Comparison of ENCODE assay signal across 1 cellular context in the genomic region with DNA sequence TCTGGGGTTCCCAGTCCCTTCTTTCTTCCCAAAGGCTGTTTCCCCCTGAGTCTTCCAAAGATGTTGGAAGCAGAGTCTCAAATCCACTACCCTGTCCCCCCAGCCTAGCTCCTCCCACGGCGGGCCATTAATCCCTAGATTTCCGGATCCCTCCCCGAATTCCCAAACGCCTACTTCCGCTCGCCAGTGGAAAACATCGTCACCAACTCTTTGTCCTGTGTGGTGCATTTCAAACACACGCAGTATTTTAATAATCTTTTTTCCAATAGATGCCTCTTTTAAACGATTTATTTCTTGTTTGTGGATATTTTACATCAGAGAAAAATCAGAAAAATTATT.
A peak's percentile ranks its signal among the peaks of the same experiment; 100 is the strongest.
TF ChIP-seq lines count a peak whose summit lies in the region.

No MANE protein-coding gene starts in this region.

TF ChIP-seq in HepG2, 621 proteins besides CTCF, POLR2A, EP300 and RAD21 (continued from another document and continues in another):
- TF ChIP-seq, protein P1, sequence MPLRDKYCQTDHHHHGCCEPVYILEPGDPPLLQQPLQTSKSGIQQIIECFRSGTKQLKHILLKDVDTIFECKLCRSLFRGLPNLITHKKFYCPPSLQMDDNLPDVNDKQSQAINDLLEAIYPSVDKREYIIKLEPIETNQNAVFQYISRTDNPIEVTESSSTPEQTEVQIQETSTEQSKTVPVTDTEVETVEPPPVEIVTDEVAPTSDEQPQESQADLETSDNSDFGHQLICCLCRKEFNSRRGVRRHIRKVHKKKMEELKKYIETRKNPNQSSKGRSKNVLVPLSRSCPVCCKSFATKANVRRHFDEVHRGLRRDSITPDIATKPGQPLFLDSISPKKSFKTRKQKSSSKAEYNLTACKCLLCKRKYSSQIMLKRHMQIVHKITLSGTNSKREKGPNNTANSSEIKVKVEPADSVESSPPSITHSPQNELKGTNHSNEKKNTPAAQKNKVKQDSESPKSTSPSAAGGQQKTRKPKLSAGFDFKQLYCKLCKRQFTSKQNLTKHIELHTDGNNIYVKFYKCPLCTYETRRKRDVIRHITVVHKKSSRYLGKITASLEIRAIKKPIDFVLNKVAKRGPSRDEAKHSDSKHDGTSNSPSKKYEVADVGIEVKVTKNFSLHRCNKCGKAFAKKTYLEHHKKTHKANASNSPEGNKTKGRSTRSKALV (CRISPR knock-in tag; IDR thresholded peaks at IDR 0.05): no peak
- TF ChIP-seq ZNF773 (CRISPR knock-in tag; IDR thresholded peaks at IDR 0.05; ENCODE audit: borderline replicate concordance) (no peak), TRIM24 (CRISPR knock-in tag; IDR thresholded peaks at IDR 0.05) (no peak), TEAD2 (CRISPR knock-in tag; IDR thresholded peaks at IDR 0.05) (no peak), MLLT10 (CRISPR knock-in tag; IDR thresholded peaks at IDR 0.05) (no peak), ZNF570 (CRISPR knock-in tag; IDR thresholded peaks at IDR 0.05; ENCODE audit: borderline replicate concordance) (no peak), SAP130 (CRISPR knock-in tag; IDR thresholded peaks at IDR 0.05; ENCODE audit: low read depth) (peak; percentile 64; the same call in 1 of the 2 replicates), ZNF615 (CRISPR knock-in tag; IDR thresholded peaks at IDR 0.05; ENCODE audit: borderline replicate concordance) (0 out of 2 replicates have a peak, but pooled peaks have one; percentile 32), IKZF4 (CRISPR knock-in tag; IDR thresholded peaks at IDR 0.05; ENCODE audit: borderline replicate concordance, low read depth, not compliant biosample characterization) (no peak), GLMP (CRISPR knock-in tag; IDR thresholded peaks at IDR 0.05; ENCODE audit: borderline replicate concordance) (no peak), TEAD3 (CRISPR knock-in tag; optimal IDR thresholded peaks at IDR 0.05; ENCODE audit: borderline replicate concordance) (no peak), ELF1 (CRISPR knock-in tag; IDR thresholded peaks at IDR 0.05) (peak; percentile 73), TGIF2 (CRISPR knock-in tag; IDR thresholded peaks at IDR 0.05) (peak; percentile 27; the same call in 1 of the 2 replicates), GATAD1 (CRISPR knock-in tag; IDR thresholded peaks at IDR 0.05) (peak; percentile 76), ZNF180 (CRISPR knock-in tag; IDR thresholded peaks at IDR 0.05; ENCODE audit: borderline replicate concordance, low read depth) (no peak), HNRNPLL (IDR thresholded peaks at IDR 0.05; ENCODE audit: low read depth, low read length, poor library complexity, severe bottlenecking) (no peak), MED13 (CRISPR knock-in tag; IDR thresholded peaks at IDR 0.05) (no peak), CREBL2 (CRISPR knock-in tag; IDR thresholded peaks at IDR 0.05; ENCODE audit: borderline replicate concordance) (no peak), KLF12 (CRISPR knock-in tag; IDR thresholded peaks at IDR 0.05; ENCODE audit: borderline replicate concordance) (no peak), ZMYM4 (CRISPR knock-in tag; IDR thresholded peaks at IDR 0.05) (no peak), NCOA2 (CRISPR knock-in tag; IDR thresholded peaks at IDR 0.05) (no peak), YEATS2 (CRISPR knock-in tag; IDR thresholded peaks at IDR 0.05; ENCODE audit: borderline replicate concordance) (0 out of 2 replicates have a peak, but pooled peaks have one; percentile 8), ARID2 (CRISPR knock-in tag; IDR thresholded peaks at IDR 0.05; ENCODE audit: borderline replicate concordance) (no peak), ZFP36L2 (CRISPR knock-in tag; IDR thresholded peaks at IDR 0.05) (no peak), RNF2 (conservative IDR thresholded peaks at IDR 0.05; ENCODE audit: low read depth) (no peak), ZBTB46 (CRISPR knock-in tag; IDR thresholded peaks at IDR 0.05; ENCODE audit: borderline replicate concordance) (no peak), ZNF816 (CRISPR knock-in tag; IDR thresholded peaks at IDR 0.05; ENCODE audit: borderline replicate concordance) (no peak), HOXA5 (CRISPR knock-in tag; IDR thresholded peaks at IDR 0.05) (no peak)
- TF ChIP-seq, protein P2, sequence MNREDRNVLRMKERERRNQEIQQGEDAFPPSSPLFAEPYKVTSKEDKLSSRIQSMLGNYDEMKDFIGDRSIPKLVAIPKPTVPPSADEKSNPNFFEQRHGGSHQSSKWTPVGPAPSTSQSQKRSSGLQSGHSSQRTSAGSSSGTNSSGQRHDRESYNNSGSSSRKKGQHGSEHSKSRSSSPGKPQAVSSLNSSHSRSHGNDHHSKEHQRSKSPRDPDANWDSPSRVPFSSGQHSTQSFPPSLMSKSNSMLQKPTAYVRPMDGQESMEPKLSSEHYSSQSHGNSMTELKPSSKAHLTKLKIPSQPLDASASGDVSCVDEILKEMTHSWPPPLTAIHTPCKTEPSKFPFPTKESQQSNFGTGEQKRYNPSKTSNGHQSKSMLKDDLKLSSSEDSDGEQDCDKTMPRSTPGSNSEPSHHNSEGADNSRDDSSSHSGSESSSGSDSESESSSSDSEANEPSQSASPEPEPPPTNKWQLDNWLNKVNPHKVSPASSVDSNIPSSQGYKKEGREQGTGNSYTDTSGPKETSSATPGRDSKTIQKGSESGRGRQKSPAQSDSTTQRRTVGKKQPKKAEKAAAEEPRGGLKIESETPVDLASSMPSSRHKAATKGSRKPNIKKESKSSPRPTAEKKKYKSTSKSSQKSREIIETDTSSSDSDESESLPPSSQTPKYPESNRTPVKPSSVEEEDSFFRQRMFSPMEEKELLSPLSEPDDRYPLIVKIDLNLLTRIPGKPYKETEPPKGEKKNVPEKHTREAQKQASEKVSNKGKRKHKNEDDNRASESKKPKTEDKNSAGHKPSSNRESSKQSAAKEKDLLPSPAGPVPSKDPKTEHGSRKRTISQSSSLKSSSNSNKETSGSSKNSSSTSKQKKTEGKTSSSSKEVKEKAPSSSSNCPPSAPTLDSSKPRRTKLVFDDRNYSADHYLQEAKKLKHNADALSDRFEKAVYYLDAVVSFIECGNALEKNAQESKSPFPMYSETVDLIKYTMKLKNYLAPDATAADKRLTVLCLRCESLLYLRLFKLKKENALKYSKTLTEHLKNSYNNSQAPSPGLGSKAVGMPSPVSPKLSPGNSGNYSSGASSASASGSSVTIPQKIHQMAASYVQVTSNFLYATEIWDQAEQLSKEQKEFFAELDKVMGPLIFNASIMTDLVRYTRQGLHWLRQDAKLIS (CRISPR knock-in tag; IDR thresholded peaks at IDR 0.05): no peak
- TF ChIP-seq, protein P3, sequence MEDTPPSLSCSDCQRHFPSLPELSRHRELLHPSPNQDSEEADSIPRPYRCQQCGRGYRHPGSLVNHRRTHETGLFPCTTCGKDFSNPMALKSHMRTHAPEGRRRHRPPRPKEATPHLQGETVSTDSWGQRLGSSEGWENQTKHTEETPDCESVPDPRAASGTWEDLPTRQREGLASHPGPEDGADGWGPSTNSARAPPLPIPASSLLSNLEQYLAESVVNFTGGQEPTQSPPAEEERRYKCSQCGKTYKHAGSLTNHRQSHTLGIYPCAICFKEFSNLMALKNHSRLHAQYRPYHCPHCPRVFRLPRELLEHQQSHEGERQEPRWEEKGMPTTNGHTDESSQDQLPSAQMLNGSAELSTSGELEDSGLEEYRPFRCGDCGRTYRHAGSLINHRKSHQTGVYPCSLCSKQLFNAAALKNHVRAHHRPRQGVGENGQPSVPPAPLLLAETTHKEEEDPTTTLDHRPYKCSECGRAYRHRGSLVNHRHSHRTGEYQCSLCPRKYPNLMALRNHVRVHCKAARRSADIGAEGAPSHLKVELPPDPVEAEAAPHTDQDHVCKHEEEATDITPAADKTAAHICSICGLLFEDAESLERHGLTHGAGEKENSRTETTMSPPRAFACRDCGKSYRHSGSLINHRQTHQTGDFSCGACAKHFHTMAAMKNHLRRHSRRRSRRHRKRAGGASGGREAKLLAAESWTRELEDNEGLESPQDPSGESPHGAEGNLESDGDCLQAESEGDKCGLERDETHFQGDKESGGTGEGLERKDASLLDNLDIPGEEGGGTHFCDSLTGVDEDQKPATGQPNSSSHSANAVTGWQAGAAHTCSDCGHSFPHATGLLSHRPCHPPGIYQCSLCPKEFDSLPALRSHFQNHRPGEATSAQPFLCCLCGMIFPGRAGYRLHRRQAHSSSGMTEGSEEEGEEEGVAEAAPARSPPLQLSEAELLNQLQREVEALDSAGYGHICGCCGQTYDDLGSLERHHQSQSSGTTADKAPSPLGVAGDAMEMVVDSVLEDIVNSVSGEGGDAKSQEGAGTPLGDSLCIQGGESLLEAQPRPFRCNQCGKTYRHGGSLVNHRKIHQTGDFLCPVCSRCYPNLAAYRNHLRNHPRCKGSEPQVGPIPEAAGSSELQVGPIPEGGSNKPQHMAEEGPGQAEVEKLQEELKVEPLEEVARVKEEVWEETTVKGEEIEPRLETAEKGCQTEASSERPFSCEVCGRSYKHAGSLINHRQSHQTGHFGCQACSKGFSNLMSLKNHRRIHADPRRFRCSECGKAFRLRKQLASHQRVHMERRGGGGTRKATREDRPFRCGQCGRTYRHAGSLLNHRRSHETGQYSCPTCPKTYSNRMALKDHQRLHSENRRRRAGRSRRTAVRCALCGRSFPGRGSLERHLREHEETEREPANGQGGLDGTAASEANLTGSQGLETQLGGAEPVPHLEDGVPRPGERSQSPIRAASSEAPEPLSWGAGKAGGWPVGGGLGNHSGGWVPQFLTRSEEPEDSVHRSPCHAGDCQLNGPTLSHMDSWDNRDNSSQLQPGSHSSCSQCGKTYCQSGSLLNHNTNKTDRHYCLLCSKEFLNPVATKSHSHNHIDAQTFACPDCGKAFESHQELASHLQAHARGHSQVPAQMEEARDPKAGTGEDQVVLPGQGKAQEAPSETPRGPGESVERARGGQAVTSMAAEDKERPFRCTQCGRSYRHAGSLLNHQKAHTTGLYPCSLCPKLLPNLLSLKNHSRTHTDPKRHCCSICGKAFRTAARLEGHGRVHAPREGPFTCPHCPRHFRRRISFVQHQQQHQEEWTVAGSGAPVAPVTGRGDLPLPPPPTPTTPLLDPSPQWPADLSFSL (CRISPR knock-in tag; IDR thresholded peaks at IDR 0.05): no peak
- TF ChIP-seq, protein P4, sequence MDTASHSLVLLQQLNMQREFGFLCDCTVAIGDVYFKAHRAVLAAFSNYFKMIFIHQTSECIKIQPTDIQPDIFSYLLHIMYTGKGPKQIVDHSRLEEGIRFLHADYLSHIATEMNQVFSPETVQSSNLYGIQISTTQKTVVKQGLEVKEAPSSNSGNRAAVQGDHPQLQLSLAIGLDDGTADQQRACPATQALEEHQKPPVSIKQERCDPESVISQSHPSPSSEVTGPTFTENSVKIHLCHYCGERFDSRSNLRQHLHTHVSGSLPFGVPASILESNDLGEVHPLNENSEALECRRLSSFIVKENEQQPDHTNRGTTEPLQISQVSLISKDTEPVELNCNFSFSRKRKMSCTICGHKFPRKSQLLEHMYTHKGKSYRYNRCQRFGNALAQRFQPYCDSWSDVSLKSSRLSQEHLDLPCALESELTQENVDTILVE (CRISPR knock-in tag; IDR thresholded peaks at IDR 0.05): no peak
- TF ChIP-seq, protein P5, sequence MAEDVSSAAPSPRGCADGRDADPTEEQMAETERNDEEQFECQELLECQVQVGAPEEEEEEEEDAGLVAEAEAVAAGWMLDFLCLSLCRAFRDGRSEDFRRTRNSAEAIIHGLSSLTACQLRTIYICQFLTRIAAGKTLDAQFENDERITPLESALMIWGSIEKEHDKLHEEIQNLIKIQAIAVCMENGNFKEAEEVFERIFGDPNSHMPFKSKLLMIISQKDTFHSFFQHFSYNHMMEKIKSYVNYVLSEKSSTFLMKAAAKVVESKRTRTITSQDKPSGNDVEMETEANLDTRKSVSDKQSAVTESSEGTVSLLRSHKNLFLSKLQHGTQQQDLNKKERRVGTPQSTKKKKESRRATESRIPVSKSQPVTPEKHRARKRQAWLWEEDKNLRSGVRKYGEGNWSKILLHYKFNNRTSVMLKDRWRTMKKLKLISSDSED (CRISPR knock-in tag; IDR thresholded peaks at IDR 0.05): no peak
- TF ChIP-seq, protein P6, sequence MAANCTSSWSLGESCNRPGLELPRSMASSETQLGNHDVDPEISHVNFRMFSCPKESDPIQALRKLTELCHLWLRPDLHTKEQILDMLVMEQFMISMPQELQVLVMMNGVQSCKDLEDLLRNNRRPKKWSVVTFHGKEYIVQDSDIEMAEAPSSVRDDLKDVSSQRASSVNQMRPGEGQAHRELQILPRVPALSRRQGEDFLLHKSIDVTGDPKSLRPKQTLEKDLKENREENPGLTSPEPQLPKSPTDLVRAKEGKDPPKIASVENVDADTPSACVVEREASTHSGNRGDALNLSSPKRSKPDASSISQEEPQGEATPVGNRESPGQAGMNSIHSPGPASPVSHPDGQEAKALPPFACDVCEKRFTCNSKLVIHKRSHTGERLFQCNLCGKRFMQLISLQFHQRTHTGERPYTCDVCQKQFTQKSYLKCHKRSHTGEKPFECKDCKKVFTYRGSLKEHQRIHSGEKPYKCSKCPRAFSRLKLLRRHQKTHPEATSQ (CRISPR knock-in tag; IDR thresholded peaks at IDR 0.05; ENCODE audit: borderline replicate concordance): no peak
- TF ChIP-seq, protein P7, sequence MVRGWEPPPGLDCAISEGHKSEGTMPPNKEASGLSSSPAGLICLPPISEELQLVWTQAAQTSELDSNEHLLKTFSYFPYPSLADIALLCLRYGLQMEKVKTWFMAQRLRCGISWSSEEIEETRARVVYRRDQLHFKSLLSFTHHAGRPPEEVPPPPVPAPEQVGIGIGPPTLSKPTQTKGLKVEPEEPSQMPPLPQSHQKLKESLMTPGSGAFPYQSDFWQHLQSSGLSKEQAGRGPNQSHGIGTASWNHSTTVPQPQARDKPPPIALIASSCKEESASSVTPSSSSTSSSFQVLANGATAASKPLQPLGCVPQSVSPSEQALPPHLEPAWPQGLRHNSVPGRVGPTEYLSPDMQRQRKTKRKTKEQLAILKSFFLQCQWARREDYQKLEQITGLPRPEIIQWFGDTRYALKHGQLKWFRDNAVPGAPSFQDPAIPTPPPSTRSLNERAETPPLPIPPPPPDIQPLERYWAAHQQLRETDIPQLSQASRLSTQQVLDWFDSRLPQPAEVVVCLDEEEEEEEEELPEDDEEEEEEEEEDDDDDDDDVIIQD (CRISPR knock-in tag; IDR thresholded peaks at IDR 0.05; ENCODE audit: low read depth): peak; percentile 54; the same call in 1 of the 2 replicates
